ENCODE assay signal across 9 cellular contexts in the genomic region with DNA sequence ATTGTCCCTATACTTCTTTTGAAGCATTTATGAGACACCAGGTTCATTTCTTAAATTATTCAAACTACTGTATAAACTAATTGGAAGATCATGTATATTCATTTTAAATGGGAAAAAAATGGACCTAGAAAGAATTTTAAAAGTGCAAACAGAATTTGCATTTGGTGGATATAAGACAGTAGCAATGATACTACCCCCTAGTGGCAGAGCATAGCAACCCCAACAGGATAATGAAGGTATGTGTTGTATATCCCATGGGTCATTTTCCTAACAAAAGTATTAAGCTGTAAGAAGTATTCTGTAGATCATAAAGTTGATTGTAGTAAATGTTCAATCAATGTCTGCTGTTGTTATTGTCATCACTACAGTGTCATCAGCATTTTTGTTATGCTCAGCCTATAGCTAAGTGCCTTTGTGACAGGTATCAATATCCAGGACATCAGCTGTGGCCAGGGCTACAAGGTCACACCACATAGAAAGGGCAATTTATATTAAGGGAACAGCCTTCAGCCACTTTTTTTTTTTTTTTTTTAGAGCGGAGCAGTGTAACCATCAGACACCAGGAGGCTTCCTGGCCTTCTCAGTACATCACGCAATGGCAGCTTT.
A peak's percentile ranks its signal among the peaks of the same experiment; 100 is the strongest.
DNase-seq lines count a peak whose midpoint lies in the region; ATAC-seq and TF ChIP-seq lines count a peak whose summit lies in the region.
"Had no signal": no experiment of that assay in that cellular context is flagged by ENCODE, and none has a peak within 500 bp of the region (broad histone marks: within the 10 kb centered on the region; RNA-seq: fewer than 3 reads in every experiment).

No MANE protein-coding gene starts in this region.

- peak; percentile 24 for DNase-seq in BE2C
- DNase-seq in GM12865 (ENCODE audit: low read depth) = peak; percentile 58
- peak; percentile 28 for DNase-seq in NCI-H2196 (lab: John Stamatoyannopoulos, UW; ENCODE audit: unreplicated experiment)
- peak; percentile 2 for DNase-seq in activated CD8-positive, alpha-beta memory T cell treated with anti-CD3 and anti-CD28 coated beads, Interleukin-2, amount 50 U/mL, for 24 hours (ENCODE audit: extremely low read depth)
- DNase-seq in hepatic stellate cell (ENCODE audit: low spot score) = peak; percentile 17
- peak; percentile 36 for DNase-seq in stimulated activated CD8-positive, alpha-beta memory T cell treated with anti-CD3 and anti-CD28 coated beads, Interleukin-4, amount 100 ng/mL, for 48 hours

- TF ChIP-seq CTCF in BE2C (IDR thresholded peaks at IDR 0.05; ENCODE audit: low read depth, low read length) = peak; percentile 92
- peak; percentile 77 for TF ChIP-seq CTCF in GM12865 (IDR thresholded peaks at IDR 0.05; ENCODE audit: insufficient read depth, low read depth, low read length, missing control alignments)

- H3K9me3 ChIP-seq in BE2C = no peaks in the 10 kb centered on the region

- H3K4me1 ChIP-seq in BE2C = no peaks in the 10 kb centered on the region

- ATAC-seq in HG02970 (IDR thresholded peaks at IDR 0.05; ENCODE audit: low FRiP score, unreplicated experiment) = no peak
- ATAC-seq in GM21515 (IDR thresholded peaks at IDR 0.05; ENCODE audit: unreplicated experiment) = no peak

- H3K36me3 ChIP-seq in BE2C = no peaks in the 10 kb centered on the region

- H3K4me3 ChIP-seq in BE2C (ENCODE audit: low read depth, low read length) (no peak overlapping the region), GM12865 (ENCODE audit: low read depth, low read length) (no peak overlapping the region)
- H3K4me3 ChIP-seq: SK-N-MC had no signal

- H3K27me3 ChIP-seq in BE2C = peaks cover 55% of the 10 kb centered on the region

Comparison
In these comparisons a context has a peak if more than half of its experiments do, and no peak if none do; other contexts are left out.
1. DNase-seq: peak in every context shown above with its lines; median percentile 58 in GM12865; 36 in stimulated activated CD8-positive, alpha-beta memory T cell treated with anti-CD3 and anti-CD28 coated beads, Interleukin-4, amount 100 ng/mL, for 48 hours; 28 in NCI-H2196; 24 in BE2C; 17 in hepatic stellate cell; 2 in activated CD8-positive, alpha-beta memory T cell treated with anti-CD3 and anti-CD28 coated beads, Interleukin-2, amount 50 U/mL, for 24 hours.